In genomic region chr4:8409271-8410065, GRCh38 we compare ENCODE assay signal across 9 cellular contexts. TPM values are rescaled to one million over a fixed set of nuclear protein-coding genes. Genes with fewer than 3 reads are reported as not detected.
DNase-seq lines count a peak whose midpoint lies in the region; ATAC-seq and TF ChIP-seq lines count a peak whose summit lies in the region.
"Had no signal": no experiment of that assay in that cellular context is flagged by ENCODE, and none has a peak within 500 bp of the region (broad histone marks: within the 10 kb centered on the region; RNA-seq: fewer than 3 reads in every experiment).

No MANE protein-coding gene starts in this region.

- no peak for TF ChIP-seq POLR2A in heart left ventricle (IDR thresholded peaks at IDR 0.05)
- TF ChIP-seq POLR2A in stomach (IDR thresholded peaks at IDR 0.05) = no peak

- no peak for TF ChIP-seq EP300 in stomach (IDR thresholded peaks at IDR 0.05)

- CTCF ChIA-PET in activated naive CD4-positive, alpha-beta T cell treated with anti-CD3 and anti-CD28 coated beads, Interleukin-2, amount 10 ng/mL, durations not matched to agents 7 days and 5 days (lab: Charles Lee) = interaction anchor here (0.6 to 6.5 kb wide), 4 partner anchors 11 to 233 kb away, joined by 3 to 29 read pairs (median 6); no protein-coding TSS in a partner anchor

- DNase-seq in activated naive CD4-positive, alpha-beta T cell treated with anti-CD3 and anti-CD28 coated beads, Interleukin-2, amount 10 ng/mL, durations not matched to agents 7 days and 5 days = peak; percentile 67
- DNase-seq in activated naive CD4-positive, alpha-beta T cell treated with anti-CD3 and anti-CD28 coated beads, Interleukin-2, amount 50 U/mL, for 16 hours = no peak
- DNase-seq in activated CD8-positive, alpha-beta memory T cell treated with anti-CD3 and anti-CD28 coated beads for 24 hours = peak; percentile 67
- DNase-seq in heart left ventricle (peak in 4 of 5 donors; percentile 63 to 82 (median 81)), stomach (peak; percentile 63), glomerular visceral epithelial cell (ENCODE audit: extremely low spot score) (no peak)
- DNase-seq: C1 segment of cervical spinal cord had no signal

- H3K4me3 Mint-ChIP-seq in activated naive CD4-positive, alpha-beta T cell treated with anti-CD3 and anti-CD28 coated beads, Interleukin-2, amount 10 ng/mL, durations not matched to agents 7 days and 5 days = no peak overlapping the region

- 74 to 81% (median 77%) methylated on average over 14 to 17 of the region's 17 CpGs for WGBS in heart left ventricle, 4 donors
- WGBS in stomach, 5 donors = 57 to 75% (median 69%) methylated on average over 14 to 17 of the region's 17 CpGs

- H3K36me3 ChIP-seq in heart left ventricle (peaks cover 0 to 71% (median 45%) of the 10 kb centered on the region in 9 donors), stomach (peaks cover 31 to 89% (median 85%) of the 10 kb centered on the region in 4 donors)

- peaks cover 0 to 5% (median 0%) of the 10 kb centered on the region in 12 donors for H3K9me3 ChIP-seq in heart left ventricle
- H3K9me3 ChIP-seq in stomach = no peaks in the 10 kb centered on the region

- TF ChIP-seq CTCF in heart left ventricle (IDR thresholded peaks at IDR 0.05) (no peak), stomach (IDR thresholded peaks at IDR 0.05) (no peak)

- H3K27ac Mint-ChIP-seq in activated naive CD4-positive, alpha-beta T cell treated with anti-CD3 and anti-CD28 coated beads, Interleukin-2, amount 10 ng/mL, durations not matched to agents 7 days and 5 days = no peak overlapping the region

- H3K4me1 ChIP-seq in heart left ventricle (peaks cover 0 to 34% (median 14%) of the 10 kb centered on the region in 12 donors), stomach (peaks cover 11 to 33% (median 18%) of the 10 kb centered on the region in 4 donors)

- intact Hi-C loops in heart left ventricle (cut with DNase I) = loop anchor here in 5 of 10 donors (2.0 to 10.0 kb wide), 4 partner anchors 85 to 235 kb away; no protein-coding TSS in a partner anchor
- intact Hi-C loops in stomach (cut with DNase I; ENCODE audit: low total_unique reads) = loop anchor here (5.0 kb wide), 1 partner anchor 167 kb away; no protein-coding TSS in a partner anchor

- H3K27me3 Mint-ChIP-seq in activated naive CD4-positive, alpha-beta T cell treated with anti-CD3 and anti-CD28 coated beads, Interleukin-2, amount 10 ng/mL, durations not matched to agents 7 days and 5 days = no peaks in the 10 kb centered on the region

- H3K27me3 ChIP-seq in heart left ventricle (no peaks in the 10 kb centered on the region), stomach (no peaks in the 10 kb centered on the region)

- peaks cover 7% of the 10 kb centered on the region for H3K36me3 Mint-ChIP-seq in activated naive CD4-positive, alpha-beta T cell treated with anti-CD3 and anti-CD28 coated beads, Interleukin-2, amount 10 ng/mL, durations not matched to agents 7 days and 5 days

- H3K4me3 ChIP-seq in heart left ventricle (no peak overlapping the region), stomach (no peak overlapping the region)

- ATAC-seq in heart left ventricle (peak; percentile 76 to 79 (median 78)), GM18858 (IDR thresholded peaks at IDR 0.05; ENCODE audit: unreplicated experiment) (no peak), HG03159 (IDR thresholded peaks at IDR 0.05; ENCODE audit: unreplicated experiment) (no peak)

- H3K4me1 Mint-ChIP-seq in activated naive CD4-positive, alpha-beta T cell treated with anti-CD3 and anti-CD28 coated beads, Interleukin-2, amount 10 ng/mL, durations not matched to agents 7 days and 5 days = peaks cover 19% of the 10 kb centered on the region

- H3K9me3 Mint-ChIP-seq in activated naive CD4-positive, alpha-beta T cell treated with anti-CD3 and anti-CD28 coated beads, Interleukin-2, amount 10 ng/mL, durations not matched to agents 7 days and 5 days = no peaks in the 10 kb centered on the region

- H3K27ac ChIP-seq in heart left ventricle = no peak overlapping the region
- H3K27ac ChIP-seq in stomach = peak overlapping the region in 1 of 5 donors; percentile 57

RNA-seq across cellular contexts. Expression of gene ACOX3, which starts 31.1 kb away (rescaled TPM):
- 10 to 100 TPM; 18.8 to 51.6 (median 24.1) TPM for total RNA-seq in heart left ventricle
- polyA plus RNA-seq in heart left ventricle = 10 to 100 TPM; 16.9 to 27.0 TPM
- 10 to 100 TPM; 23.3 to 45.5 (median 37.9) TPM for total RNA-seq in stomach
- 10 to 100 TPM; 13.5 to 43.7 (median 22.4) TPM for polyA plus RNA-seq in stomach

RNA-seq across cellular contexts. Expression of gene TRMT44, which starts 31.1 kb away (rescaled TPM):
- total RNA-seq in heart left ventricle (10 to 100 TPM in 1 of 9 donors, 1 to 10 TPM in 8; 7.6 to 11.7 (median 8.6) TPM), stomach (10 to 100 TPM in 3 of 5 donors, 1 to 10 TPM in 2; 1.8 to 39.7 (median 13.3) TPM)
- polyA plus RNA-seq in heart left ventricle (1 to 10 TPM; 6.1 to 6.7 TPM), stomach (1 to 10 TPM; 5.6 to 6.9 (median 6.7) TPM)

Comparison
In these comparisons a context has a peak if more than half of its experiments do, and no peak if none do; other contexts are left out.
1. DNase-seq: peak in activated naive CD4-positive, alpha-beta T cell treated with anti-CD3 and anti-CD28 coated beads, Interleukin-2, amount 10 ng/mL, durations not matched to agents 7 days and 5 days (single experiment), activated CD8-positive, alpha-beta memory T cell treated with anti-CD3 and anti-CD28 coated beads for 24 hours (single experiment), heart left ventricle (4 of 5) and stomach (single experiment); none in activated naive CD4-positive, alpha-beta T cell treated with anti-CD3 and anti-CD28 coated beads, Interleukin-2, amount 50 U/mL, for 16 hours (single experiment) and glomerular visceral epithelial cell (single experiment).
2. ATAC-seq: peak in heart left ventricle (4 of 4); none in GM18858 (single experiment) and HG03159 (single experiment).